18 cellular contexts compared by ENCODE assay signal in genomic region chr1:167808690-167809089, GRCh38.
"Had no signal": no experiment of that assay in that cellular context is flagged by ENCODE, and none has a peak within 500 bp of the region (broad histone marks: within the 10 kb centered on the region; RNA-seq: fewer than 3 reads in every experiment).

No MANE protein-coding gene starts in this region.

- DNase-seq: activated CD4-positive, alpha-beta T cell treated with anti-CD3 and anti-CD28 coated beads, Interleukin-2, amount 50 U/mL, for 1 hour; activated CD4-positive, CD25-positive, alpha-beta regulatory T cell treated with anti-CD3 and anti-CD28 coated beads, Interleukin-2, amount 50 U/mL, for 72 hours; activated CD8-positive, alpha-beta memory T cell treated with anti-CD3 and anti-CD28 coated beads, Interleukin-2, amount 50 U/mL, for 48 hours; activated gamma-delta T cell; activated T-cell treated with anti-CD3 and anti-CD28 coated beads, Interleukin-2, amount 50 U/mL, for 48 hours; adrenal gland; body of pancreas; endodermal cell; gastrocnemius medialis; heart left ventricle; left lung; midbrain; nephron progenitor cell; nucleus accumbens; stimulated activated CD8-positive, alpha-beta memory T cell treated with anti-CD3 and anti-CD28 coated beads, Interleukin-4, amount 100 ng/mL, for 48 hours; stimulated activated naive CD4-positive, alpha-beta T cell treated with Interleukin-2 at 50 U/mL for 16 hours; T-helper 9 cell; thyroid gland had no signal
